ENCODE assay signal across 15 cellular contexts in the genomic region with DNA sequence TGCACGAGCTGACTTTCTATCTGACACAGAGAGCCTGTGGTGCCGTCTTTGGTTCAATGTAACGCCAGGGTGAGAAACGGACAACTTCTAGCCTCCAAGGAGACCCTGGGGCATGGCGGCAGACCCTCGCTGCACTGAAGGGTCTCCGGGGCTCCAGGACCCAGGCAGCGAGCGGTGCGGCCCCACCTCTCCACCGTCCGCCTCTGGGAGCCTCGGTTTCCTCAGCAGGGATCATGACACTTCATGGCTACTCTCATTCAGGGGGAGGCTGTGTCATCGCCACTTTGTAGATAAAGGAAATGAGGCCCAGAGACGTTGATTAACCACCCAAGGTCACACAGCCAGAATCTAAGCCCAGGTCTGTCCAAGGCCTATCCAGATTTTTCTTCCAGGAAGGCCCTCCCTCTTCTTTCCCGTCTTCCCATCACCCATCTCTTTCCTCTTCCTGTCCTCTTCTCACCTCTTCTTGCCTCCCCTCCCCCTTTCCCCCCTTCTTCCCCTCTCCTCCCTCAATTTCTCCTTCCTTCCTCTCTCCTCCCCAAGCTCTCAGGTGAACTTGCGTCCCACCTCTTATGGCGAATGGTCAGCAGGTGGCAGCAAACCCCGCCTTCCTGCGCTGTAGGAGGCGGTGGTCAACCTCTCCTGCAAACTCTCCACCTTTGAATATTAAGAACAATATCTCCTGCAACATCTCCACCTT.
DNase-seq lines count a peak whose midpoint lies in the region; ATAC-seq and TF ChIP-seq lines count a peak whose summit lies in the region.
"Had no signal": no experiment of that assay in that cellular context is flagged by ENCODE, and none has a peak within 500 bp of the region (broad histone marks: within the 10 kb centered on the region; RNA-seq: fewer than 3 reads in every experiment).

No MANE protein-coding gene starts in this region.

- H3K27ac ChIP-seq in HCT116 (ENCODE audit: low read depth, low read length) (no peak overlapping the region), right lobe of liver (no peak overlapping the region)
- H3K27ac ChIP-seq: gastrocnemius medialis, psoas muscle, transverse colon had no signal

- H3K9ac ChIP-seq in HCT116 (ENCODE audit: low read length), result no peak overlapping the region

- POLR2A ChIA-PET in HCT116 (lab: Charles Lee), result no interaction called here

- no peaks in the 10 kb centered on the region for H4K20me1 ChIP-seq in HCT116 (ENCODE audit: insufficient read depth)

- peak overlapping the region; percentile 80 for H2AFZ ChIP-seq in HCT116 (ENCODE audit: low read depth, low read length, poor library complexity, severe bottlenecking)

- H3K4me1 ChIP-seq in HCT116 (ENCODE audit: control insufficient read depth in 1 of 2, insufficient read depth in 2 of 2, low read length in 2 of 2), result peaks cover 0 to 6% of the 10 kb centered on the region in 2 experiments; a peak in 1 of 4 replicates
- H3K4me1 ChIP-seq in right lobe of liver, result no peaks in the 10 kb centered on the region
- H3K4me1 ChIP-seq: gastrocnemius medialis, psoas muscle had no signal

- peak overlapping the region; percentile 43 for H3K4me2 ChIP-seq in HCT116 (ENCODE audit: low read length)

- RAD21 ChIA-PET in HCT116 (lab: Charles Lee; ENCODE audit: low non-redundant PET in 1 of 2, low total read pairs in 2 of 2, uncharacterized antibody in 2 of 2, unreplicated experiment in 2 of 2), result no interaction called here

- CTCF ChIA-PET in HCT116 (lab: Charles Lee), result interaction anchor here (0.7 kb wide), 1 partner anchor 12 kb away, joined by 3 read pairs; no protein-coding TSS in a partner anchor

- 40% methylated on average over 13 of the region's 21 CpGs for WGBS in right lobe of liver (ENCODE audit: insufficient coverage, low coverage, low lambda C conversion rate, missing lambda C conversion rate)

- peak; percentile 48 to 70 (median 68); a peak in 5 of 6 replicates for TF ChIP-seq CTCF in HCT116 (IDR thresholded peaks at IDR 0.05 in 2 of 3, conservative IDR thresholded peaks at IDR 0.05 in 1 of 3; ENCODE audit: borderline replicate concordance in 1 of 3, insufficient read depth in 1 of 3, low read depth in 2 of 3, low read length in 2 of 3)
- peak in 3 of 4 donors; percentile 23 to 35 (median 34) for TF ChIP-seq CTCF in right lobe of liver (IDR thresholded peaks at IDR 0.05)

- no TSS peak for BruUV-seq in HCT116 (replicated peaks; lab: Mats Ljungman, UMichigan)

- no peak overlapping the region for H3K4me3 ChIP-seq in HCT116 (replicated peaks in 1 of 2; ENCODE audit: low read depth in 1 of 2, low read length in 2 of 2)
- no peak overlapping the region for H3K4me3 ChIP-seq in right lobe of liver
- H3K4me3 ChIP-seq: gastrocnemius medialis, lung, psoas muscle, transverse colon had no signal

- H3K9me3 ChIP-seq in HCT116 (ENCODE audit: control insufficient read depth in 1 of 2, insufficient read depth in 1 of 2, low read depth in 1 of 2, low read length in 2 of 2) (no peaks in the 10 kb centered on the region; a peak in 1 of 4 replicates), right lobe of liver (no peaks in the 10 kb centered on the region)
- H3K9me3 ChIP-seq: gastrocnemius medialis, psoas muscle had no signal

- H3K36me3 ChIP-seq in HCT116 (ENCODE audit: control insufficient read depth in 1 of 2, insufficient read depth in 2 of 2, low read length in 2 of 2) (no peaks in the 10 kb centered on the region), right lobe of liver (no peaks in the 10 kb centered on the region)
- H3K36me3 ChIP-seq: gastrocnemius medialis, transverse colon had no signal

- no peaks in the 10 kb centered on the region for H3K79me2 ChIP-seq in HCT116 (ENCODE audit: insufficient read depth, low read length)

- peak; percentile 70 for TF ChIP-seq RAD21 in HCT116 (IDR thresholded peaks at IDR 0.05; ENCODE audit: low read depth)

- no peak for TF ChIP-seq POLR2A in HCT116 (IDR thresholded peaks at IDR 0.05; ENCODE audit: borderline replicate concordance, extremely low read depth, insufficient read depth, insufficient read length)
- no peak for TF ChIP-seq POLR2A in right lobe of liver (IDR thresholded peaks at IDR 0.05)

- H3K27me3 ChIP-seq in HCT116 (ENCODE audit: insufficient read depth, low read length) (no peaks in the 10 kb centered on the region), right lobe of liver (no peaks in the 10 kb centered on the region)
- H3K27me3 ChIP-seq: gastrocnemius medialis had no signal

- ATAC-seq in HCT116 (peak; percentile 99), right lobe of liver (peak in 3 of 4 donors; percentile 45 to 52 (median 47))
- ATAC-seq: gastrocnemius medialis, psoas muscle had no signal

- intact Hi-C loops in HCT116 (cut with micrococcal nuclease) (loop anchor here (2.0 to 5.0 kb wide), 2 partner anchors 162 to 181 kb away; no protein-coding TSS in a partner anchor), right lobe of liver (cut with DNase I) (no loop called here)

- no peaks in the 10 kb centered on the region for H3K9me2 ChIP-seq in HCT116 (ENCODE audit: insufficient read depth)

- DNase-seq in DMS 273 (lab: John Stamatoyannopoulos, UW; ENCODE audit: unreplicated experiment), result peak; percentile 26
- DNase-seq in DMS 273 treated with DMSO at 0.1 percent for 48 hours (lab: John Stamatoyannopoulos, UW), result no peak
- no peak for DNase-seq in HCT116 (ENCODE audit: low read depth, low spot score)
- peak; percentile 34 for DNase-seq in SW480 (ENCODE audit: low spot score)
- DNase-seq in right lobe of liver, result no peak
- no peak for DNase-seq in H4 (ENCODE audit: low spot score)
- DNase-seq in SKM-1 treated with dmso at 0.1 percent for 144 hours (lab: John Stamatoyannopoulos, UW; ENCODE audit: unreplicated experiment), result no peak
- DNase-seq in NCI-H1105 (lab: John Stamatoyannopoulos, UW), result no peak
- DNase-seq: activated B cell treated with CpG ODN at 0.5 μM for 24 hours, activated gamma-delta T cell, gastrocnemius medialis, NCI-H1436, psoas muscle, transverse colon had no signal

TF ChIP-seq in HCT116, 20 proteins besides CTCF, POLR2A, EP300 and RAD21 (continues in another document):
- TF ChIP-seq EGR1 (IDR thresholded peaks at IDR 0.05; ENCODE audit: low read depth) (no peak), CBX3 (IDR thresholded peaks at IDR 0.05; ENCODE audit: low read depth) (no peak), ELF1 (IDR thresholded peaks at IDR 0.05; ENCODE audit: borderline replicate concordance, low read depth) (no peak), SIN3A (IDR thresholded peaks at IDR 0.05; ENCODE audit: low read depth) (no peak), ZNF274 (IDR thresholded peaks at IDR 0.05; ENCODE audit: low read depth, low read length) (no peak), EZH2 (IDR thresholded peaks at IDR 0.05) (no peak), ZFX (IDR thresholded peaks at IDR 0.05) (no peak), SRF (IDR thresholded peaks at IDR 0.05; ENCODE audit: low read depth) (no peak), CEBPB (IDR thresholded peaks at IDR 0.05; ENCODE audit: low read depth) (no peak), EZH2phosphoT487 (IDR thresholded peaks at IDR 0.05; ENCODE audit: borderline replicate concordance) (no peak), POLR2AphosphoS5 (IDR thresholded peaks at IDR 0.05; ENCODE audit: low read depth, low read length) (no peak)
- TF ChIP-seq, protein P1, sequence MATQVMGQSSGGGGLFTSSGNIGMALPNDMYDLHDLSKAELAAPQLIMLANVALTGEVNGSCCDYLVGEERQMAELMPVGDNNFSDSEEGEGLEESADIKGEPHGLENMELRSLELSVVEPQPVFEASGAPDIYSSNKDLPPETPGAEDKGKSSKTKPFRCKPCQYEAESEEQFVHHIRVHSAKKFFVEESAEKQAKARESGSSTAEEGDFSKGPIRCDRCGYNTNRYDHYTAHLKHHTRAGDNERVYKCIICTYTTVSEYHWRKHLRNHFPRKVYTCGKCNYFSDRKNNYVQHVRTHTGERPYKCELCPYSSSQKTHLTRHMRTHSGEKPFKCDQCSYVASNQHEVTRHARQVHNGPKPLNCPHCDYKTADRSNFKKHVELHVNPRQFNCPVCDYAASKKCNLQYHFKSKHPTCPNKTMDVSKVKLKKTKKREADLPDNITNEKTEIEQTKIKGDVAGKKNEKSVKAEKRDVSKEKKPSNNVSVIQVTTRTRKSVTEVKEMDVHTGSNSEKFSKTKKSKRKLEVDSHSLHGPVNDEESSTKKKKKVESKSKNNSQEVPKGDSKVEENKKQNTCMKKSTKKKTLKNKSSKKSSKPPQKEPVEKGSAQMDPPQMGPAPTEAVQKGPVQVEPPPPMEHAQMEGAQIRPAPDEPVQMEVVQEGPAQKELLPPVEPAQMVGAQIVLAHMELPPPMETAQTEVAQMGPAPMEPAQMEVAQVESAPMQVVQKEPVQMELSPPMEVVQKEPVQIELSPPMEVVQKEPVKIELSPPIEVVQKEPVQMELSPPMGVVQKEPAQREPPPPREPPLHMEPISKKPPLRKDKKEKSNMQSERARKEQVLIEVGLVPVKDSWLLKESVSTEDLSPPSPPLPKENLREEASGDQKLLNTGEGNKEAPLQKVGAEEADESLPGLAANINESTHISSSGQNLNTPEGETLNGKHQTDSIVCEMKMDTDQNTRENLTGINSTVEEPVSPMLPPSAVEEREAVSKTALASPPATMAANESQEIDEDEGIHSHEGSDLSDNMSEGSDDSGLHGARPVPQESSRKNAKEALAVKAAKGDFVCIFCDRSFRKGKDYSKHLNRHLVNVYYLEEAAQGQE (IDR thresholded peaks at IDR 0.05; ENCODE audit: low read depth), result no peak
- TF ChIP-seq, protein P2, sequence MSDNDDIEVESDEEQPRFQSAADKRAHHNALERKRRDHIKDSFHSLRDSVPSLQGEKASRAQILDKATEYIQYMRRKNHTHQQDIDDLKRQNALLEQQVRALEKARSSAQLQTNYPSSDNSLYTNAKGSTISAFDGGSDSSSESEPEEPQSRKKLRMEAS (IDR thresholded peaks at IDR 0.05), result no peak
- TF ChIP-seq, protein P3, sequence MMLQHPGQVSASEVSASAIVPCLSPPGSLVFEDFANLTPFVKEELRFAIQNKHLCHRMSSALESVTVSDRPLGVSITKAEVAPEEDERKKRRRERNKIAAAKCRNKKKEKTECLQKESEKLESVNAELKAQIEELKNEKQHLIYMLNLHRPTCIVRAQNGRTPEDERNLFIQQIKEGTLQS (IDR thresholded peaks at IDR 0.05), result no peak

Comparison
In these comparisons a context has a peak if more than half of its experiments do, and no peak if none do; other contexts are left out.
1. DNase-seq: peak in DMS 273 (single experiment) and SW480 (single experiment); none in DMS 273 treated with DMSO at 0.1 percent for 48 hours (single experiment), HCT116 (single experiment), right lobe of liver (0 of 3), H4 (single experiment), SKM-1 treated with dmso at 0.1 percent for 144 hours (single experiment) and NCI-H1105 (single experiment).